In genomic region chrX:110600745-110601310, GRCh38 we compare ENCODE assay signal across 24 cellular contexts.
DNase-seq lines count a peak whose midpoint lies in the region; ATAC-seq and TF ChIP-seq lines count a peak whose summit lies in the region.
"Had no signal": no experiment of that assay in that cellular context is flagged by ENCODE, and none has a peak within 500 bp of the region (broad histone marks: within the 10 kb centered on the region; RNA-seq: fewer than 3 reads in every experiment).

No MANE protein-coding gene starts in this region.

- no peak for ATAC-seq in HG03196 (IDR thresholded peaks at IDR 0.05; ENCODE audit: unreplicated experiment)
- no peak for ATAC-seq in GM21526 (IDR thresholded peaks at IDR 0.05; ENCODE audit: low FRiP score, unreplicated experiment)
- ATAC-seq: natural killer cell, right lobe of liver had no signal

- TF ChIP-seq CTCF in foreskin fibroblast (IDR thresholded peaks at IDR 0.05; ENCODE audit: low read depth, low read length) = no peak

- H3K4me3 ChIP-seq in foreskin fibroblast (ENCODE audit: low read depth in 1 of 2, low read length in 2 of 2) = no peak overlapping the region
- H3K4me3 ChIP-seq: breast epithelium, HAP-1, right lobe of liver, stomach, transverse colon had no signal

- DNase-seq in A172 (ENCODE audit: low spot score) = peak; percentile 5
- DNase-seq in HCEC 1CT = peak; percentile 49
- peak; percentile 93 for DNase-seq in RPMI7951 (ENCODE audit: low read depth)
- peak; percentile 69 to 89 for DNase-seq in foreskin fibroblast
- no peak for DNase-seq in DMS 273 (lab: John Stamatoyannopoulos, UW; ENCODE audit: unreplicated experiment)
- DNase-seq in NCI-H1930 (lab: John Stamatoyannopoulos, UW) = no peak
- DNase-seq: activated CD4-positive, alpha-beta T cell treated with anti-CD3 and anti-CD28 coated beads, Interleukin-2, amount 50 U/mL, for 48 hours; activated CD4-positive, CD25-positive, alpha-beta regulatory T cell; DND-41; endodermal cell; head of caudate nucleus; natural killer cell; NCI-H187 treated with DMSO at 0.1 percent for 48 hours; NCI-H345; right lobe of liver; RPMI8226; SK-N-SH; stomach; T-helper 2 cell; transverse colon had no signal

Comparison
In these comparisons a context has a peak if more than half of its experiments do, and no peak if none do; other contexts are left out.
1. DNase-seq: peak in A172 (single experiment), HCEC 1CT (single experiment), RPMI7951 (single experiment) and foreskin fibroblast (2 of 2); none in DMS 273 (single experiment) and NCI-H1930 (0 of 2).